ENCODE assay signal across 1 cellular context in genomic region chr9:92522983-92523970, GRCh38.
TF ChIP-seq lines count a peak whose summit lies in the region.

No MANE protein-coding gene starts in this region.

TF ChIP-seq in K562, 482 proteins besides CTCF, POLR2A, EP300 and RAD21 (continued from another document):
- TF ChIP-seq ZNF318 (IDR thresholded peaks at IDR 0.05; ENCODE audit: borderline replicate concordance in 1 of 2, low read depth in 1 of 2) (no peak), NR1H2 (CRISPR knock-in tag; IDR thresholded peaks at IDR 0.05) (no peak), RBM25 (IDR thresholded peaks at IDR 0.05; ENCODE audit: low read depth, low read length, severe bottlenecking) (peak; percentile 14), CBFA2T3 (IDR thresholded peaks at IDR 0.05) (peak; percentile 62), DACH1 (IDR thresholded peaks at IDR 0.05; ENCODE audit: partially characterized antibody) (no peak), CTBP1 (IDR thresholded peaks at IDR 0.05; ENCODE audit: borderline replicate concordance) (peak; percentile 46; the same call in 1 of the 2 replicates), SOX6 (IDR thresholded peaks at IDR 0.05) (peak; percentile 47; the same call in 1 of the 2 replicates), TEAD4 (IDR thresholded peaks at IDR 0.05; ENCODE audit: low read length) (peak; percentile 37; the same call in 1 of the 2 replicates), TEAD4 (CRISPR knock-in tag; IDR thresholded peaks at IDR 0.05; ENCODE audit: borderline replicate concordance) (no peak), FOXK2 (conservative IDR thresholded peaks at IDR 0.05 in 1 of 2, IDR thresholded peaks at IDR 0.05 in 1 of 2; ENCODE audit: low read depth in 2 of 2) (0 out of 4 replicates have a peak, but pooled peaks of 1 of the 2 experiments have one; percentile 38), TBP (optimal IDR thresholded peaks at IDR 0.05; ENCODE audit: low read depth, low read length) (no peak), ZNF764 (CRISPR knock-in tag; IDR thresholded peaks at IDR 0.05; ENCODE audit: low read depth) (no peak), C11orf30 (IDR thresholded peaks at IDR 0.05; ENCODE audit: low read depth) (peak; percentile 21; the same call in 1 of the 2 replicates)
